In genomic region chrX:78327370-78328048, GRCh38 we compare ENCODE assay signal across 8 cellular contexts. TPM values are rescaled to one million over a fixed set of nuclear protein-coding genes. Genes with fewer than 3 reads are reported as not detected.
A peak's percentile ranks its signal among the peaks of the same experiment; 100 is the strongest.
DNase-seq lines count a peak whose midpoint lies in the region; ATAC-seq and TF ChIP-seq lines count a peak whose summit lies in the region.

Gene CYSLTR1, minus strand, starts transcription at chrX:78327611. Its CDS starts 53,865 bp downstream, at chrX:78273746.

- no peak within 1 kb of the TSS for H4K91ac ChIP-seq in mesenchymal stem cell (ENCODE audit: low read length)

- no peak for TF ChIP-seq EP300 in ovary (IDR thresholded peaks at IDR 0.05)

- H3K27ac ChIP-seq in SU-DHL-6 (ENCODE audit: low read depth, low read length) (no peak within 1 kb of the TSS), mesenchymal stem cell (ENCODE audit: low read length, poor library complexity, severe bottlenecking) (no peak within 1 kb of the TSS), ovary (no peak within 1 kb of the TSS)

- no peak within 1 kb of the TSS for H2BK15ac ChIP-seq in mesenchymal stem cell (ENCODE audit: low read depth, poor library complexity, severe bottlenecking)

- peaks cover 31 to 35% of the 10 kb centered on the region in 2 donors for H3K4me1 Mint-ChIP-seq in natural killer cell treated with Interleukin-12 subunit alpha and Interleukin-12 subunit beta and Interleukin-15 and Interleukin-18, amount 100 ng/mL, for 72 hours (ENCODE audit: low read depth in 2 of 2)

- H2BK120ac ChIP-seq in mesenchymal stem cell (ENCODE audit: low read depth, low read length) = no peak within 1 kb of the TSS

- no peak within 1 kb of the TSS for H3K18ac ChIP-seq in mesenchymal stem cell (ENCODE audit: low read depth in 1 of 2, low read length in 2 of 2)

- H3K9ac ChIP-seq in SU-DHL-6 (ENCODE audit: low read length) (no peak within 1 kb of the TSS), mesenchymal stem cell (ENCODE audit: low read length) (no peak within 1 kb of the TSS)

- no peak within 1 kb of the TSS for H4K8ac ChIP-seq in mesenchymal stem cell (ENCODE audit: low read length)

- H3K9me3 ChIP-seq in SU-DHL-6 (ENCODE audit: insufficient read depth, low read length) (no peaks in the 10 kb centered on the region), mesenchymal stem cell (ENCODE audit: control insufficient read depth, low read length) (no peaks in the 10 kb centered on the region), ovary (no peaks in the 10 kb centered on the region)

- H2AFZ ChIP-seq in SU-DHL-6 (ENCODE audit: low read depth, low read length, severe bottlenecking) (no peak within 1 kb of the TSS), mesenchymal stem cell (ENCODE audit: low read depth, low read length) (no peak within 1 kb of the TSS)

- ATAC-seq in GM18868 (IDR thresholded peaks at IDR 0.05; ENCODE audit: unreplicated experiment) = peak; percentile 48
- ATAC-seq in HG02885 (IDR thresholded peaks at IDR 0.05; ENCODE audit: poor library complexity, unreplicated experiment) = peak; percentile 64
- peak in 1 of 2 donors; percentile 60 for ATAC-seq in natural killer cell treated with Interleukin-12 subunit alpha and Interleukin-12 subunit beta and Interleukin-15 and Interleukin-18, amount 100 ng/mL, for 72 hours
- ATAC-seq in HG03469 (IDR thresholded peaks at IDR 0.05; ENCODE audit: unreplicated experiment) = no peak

- TF ChIP-seq POLR2A in ovary (IDR thresholded peaks at IDR 0.05) = no peak

- H3K4me3 Mint-ChIP-seq in natural killer cell treated with Interleukin-12 subunit alpha and Interleukin-12 subunit beta and Interleukin-15 and Interleukin-18, amount 100 ng/mL, for 72 hours = peak within 1 kb of the TSS; percentile 83

- H3K27me3 Mint-ChIP-seq in natural killer cell treated with Interleukin-12 subunit alpha and Interleukin-12 subunit beta and Interleukin-15 and Interleukin-18, amount 100 ng/mL, for 72 hours = peaks cover 0 to 5% of the 10 kb centered on the region in 2 donors

- H3K4me1 ChIP-seq in mesenchymal stem cell (ENCODE audit: control insufficient read depth, insufficient read depth, low read depth, low read length) (no peaks in the 10 kb centered on the region), ovary (ENCODE audit: insufficient read depth) (no peaks in the 10 kb centered on the region)

- no peak within 1 kb of the TSS for H2BK12ac ChIP-seq in mesenchymal stem cell (ENCODE audit: low read length in 2 of 2)

- intact Hi-C loops in ovary (cut with DNase I) = no loop called here

- 0% methylated on average over 1 of the region's 7 CpGs for WGBS in mesenchymal stem cell
- WGBS in ovary, 3 donors = 29 to 38% (median 32%) methylated on average over 7 of the region's 7 CpGs

- no peaks in the 10 kb centered on the region for H3K9me2 ChIP-seq in SU-DHL-6 (replicated peaks; ENCODE audit: insufficient read depth, low read length)

- H3K79me2 ChIP-seq in SU-DHL-6 (ENCODE audit: insufficient read depth, low read length) = no peaks in the 10 kb centered on the region

- H3K23ac ChIP-seq in mesenchymal stem cell (ENCODE audit: low read length in 2 of 2) = no peak within 1 kb of the TSS

- TF ChIP-seq CTCF in SU-DHL-6 (IDR thresholded peaks at IDR 0.05; ENCODE audit: insufficient read depth, low read length, poor library complexity, severe bottlenecking) (no peak), ovary (IDR thresholded peaks at IDR 0.05) (no peak)

- no peak within 1 kb of the TSS for H3K4ac ChIP-seq in mesenchymal stem cell (ENCODE audit: low read depth in 1 of 2, low read length in 2 of 2)

- H3K36me3 Mint-ChIP-seq in natural killer cell treated with Interleukin-12 subunit alpha and Interleukin-12 subunit beta and Interleukin-15 and Interleukin-18, amount 100 ng/mL, for 72 hours = no peaks in the 10 kb centered on the region

- no peaks in the 10 kb centered on the region for H3K9me3 Mint-ChIP-seq in natural killer cell treated with Interleukin-12 subunit alpha and Interleukin-12 subunit beta and Interleukin-15 and Interleukin-18, amount 100 ng/mL, for 72 hours

- H4K20me1 ChIP-seq in SU-DHL-6 (ENCODE audit: low read depth, low read length) = no peaks in the 10 kb centered on the region

- peak within 1 kb of the TSS; percentile 37 for H3K4me2 ChIP-seq in SU-DHL-6 (ENCODE audit: low read depth, low read length, poor library complexity, severe bottlenecking)
- no peak within 1 kb of the TSS for H3K4me2 ChIP-seq in mesenchymal stem cell (ENCODE audit: low read length, poor library complexity, severe bottlenecking)

- H3K27me3 ChIP-seq in SU-DHL-6 (ENCODE audit: low read length) (no peaks in the 10 kb centered on the region), mesenchymal stem cell (ENCODE audit: control insufficient read depth in 1 of 2, insufficient read depth in 1 of 2, low read length in 2 of 2) (peaks cover 0 to 7% of the 10 kb centered on the region in 2 experiments), ovary (no peaks in the 10 kb centered on the region)

- no peaks in the 10 kb centered on the region for H3K79me1 ChIP-seq in mesenchymal stem cell (replicated peaks; ENCODE audit: low read length, poor library complexity, severe bottlenecking)

- no peaks in the 10 kb centered on the region for H3K36me3 ChIP-seq in SU-DHL-6 (ENCODE audit: low read length)
- no peaks in the 10 kb centered on the region for H3K36me3 ChIP-seq in mesenchymal stem cell (ENCODE audit: control insufficient read depth in 1 of 2, insufficient read depth in 2 of 2, low read depth in 1 of 2, low read length in 2 of 2)
- no peaks in the 10 kb centered on the region for H3K36me3 ChIP-seq in ovary

- no peaks in the 10 kb centered on the region for H3F3A ChIP-seq in SU-DHL-6 (ENCODE audit: insufficient read depth)

- H3K14ac ChIP-seq in mesenchymal stem cell (ENCODE audit: low read length in 2 of 2) = no peak within 1 kb of the TSS

- peak within 1 kb of the TSS; percentile 56 to 72 for H3K27ac Mint-ChIP-seq in natural killer cell treated with Interleukin-12 subunit alpha and Interleukin-12 subunit beta and Interleukin-15 and Interleukin-18, amount 100 ng/mL, for 72 hours

- DNase-seq in natural killer cell treated with Interleukin-12 subunit alpha and Interleukin-12 subunit beta and Interleukin-15 and Interleukin-18, amount 100 ng/mL, for 72 hours (ENCODE audit: low spot score) = no peak
- no peak for DNase-seq in mesenchymal stem cell
- DNase-seq in ovary = no peak
- no peak for DNase-seq in ecto neural progenitor cell (ENCODE audit: low spot score)

- H2BK5ac ChIP-seq in mesenchymal stem cell (ENCODE audit: low read depth, low read length, poor library complexity, severe bottlenecking) = no peak within 1 kb of the TSS

- H3K4me3 ChIP-seq in SU-DHL-6 (ENCODE audit: insufficient read depth, low read length, poor library complexity, severe bottlenecking) (no peak within 1 kb of the TSS), mesenchymal stem cell (ENCODE audit: insufficient read depth in 1 of 2, low read depth in 1 of 2, low read length in 2 of 2) (no peak within 1 kb of the TSS), ovary (no peak within 1 kb of the TSS)

- no peak within 1 kb of the TSS for H2AK5ac ChIP-seq in mesenchymal stem cell (ENCODE audit: low read length, severe bottlenecking)

RNA-seq across cellular contexts. Expression of gene CYSLTR1, which starts in this region (rescaled TPM):
- 1 to 10 TPM; 1.5 to 7.3 TPM for total RNA-seq in natural killer cell treated with Interleukin-12 subunit alpha and Interleukin-12 subunit beta and Interleukin-15 and Interleukin-18, amount 100 ng/mL, for 72 hours
- 0.14 TPM for polyA plus RNA-seq in mesenchymal stem cell (2013, experiment 1 of 2)
- 0.26 TPM for polyA plus RNA-seq in mesenchymal stem cell (2013, experiment 2 of 2)
- total RNA-seq in ovary = 1 to 10 TPM in 1 of 7 donors, under 1 TPM in 6; 0.18 to 1.1 (median 0.48) TPM
- 1 to 10 TPM in 1 of 2 donors, under 1 TPM in 1; 0.25 to 3.9 TPM for polyA plus RNA-seq in ovary
